ENCODE assay signal across 22 cellular contexts in the genomic region with DNA sequence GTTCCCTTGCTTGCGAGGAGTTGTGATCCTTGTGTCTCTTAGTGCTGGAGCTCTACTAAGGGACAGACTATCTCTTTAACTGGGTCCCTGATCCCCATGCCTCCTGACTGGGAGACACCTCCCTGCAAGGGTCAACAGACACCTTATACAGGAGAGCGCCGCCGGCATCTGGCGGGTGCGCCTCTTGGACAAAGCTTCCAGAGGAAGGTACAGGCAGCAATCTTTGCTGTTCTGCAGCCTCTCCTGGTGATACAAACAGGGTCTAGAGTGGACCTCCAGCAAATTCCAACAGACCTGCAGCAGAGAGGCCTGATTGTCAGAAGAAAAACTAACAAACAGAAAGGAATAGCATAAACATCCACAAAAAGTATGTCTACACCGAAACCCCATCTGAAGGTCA.
"Had no signal": no experiment of that assay in that cellular context is flagged by ENCODE, and none has a peak within 500 bp of the region (broad histone marks: within the 10 kb centered on the region; RNA-seq: fewer than 3 reads in every experiment).

No MANE protein-coding gene starts in this region.

- DNase-seq: stimulated activated CD4-positive, alpha-beta T cell treated with anti-CD3 and anti-CD28 coated beads, Interleukin-2, amount 100 ng/mL, for 48 hours; stimulated activated CD4-positive, alpha-beta T cell treated with anti-CD3 and anti-CD28 coated beads, Interleukin-4, amount 100 ng/mL, for 1 hour; stimulated activated CD4-positive, alpha-beta T cell treated with anti-CD3 and anti-CD28 coated beads, Interleukin-4, amount 100 ng/mL, for 24 hours; stimulated activated CD4-positive, alpha-beta T cell treated with anti-CD3 and anti-CD28 coated beads, Interleukin-4, amount 100 ng/mL, for 4 hours; stimulated activated CD8-positive, alpha-beta memory T cell treated with anti-CD3 and anti-CD28 coated beads, Interleukin-4, amount 100 ng/mL, for 48 hours; stimulated activated naive B cell treated with anti-CD40 and anti-IgM and Interleukin-4, amounts not matched to agents 10 μg/mL and 1 μg/mL and 100 μg/mL, for 72 hours; stimulated activated naive CD4-positive, alpha-beta T cell; stimulated activated naive CD4-positive, alpha-beta T cell treated with Interleukin-2 at 50 U/mL for 16 hours; stimulated activated naive CD8-positive, alpha-beta T cell treated with anti-CD3 and anti-CD28 coated beads, Interleukin-15, amount 100 ng/mL, for 72 hours; stimulated activated naive CD8-positive, alpha-beta T cell treated with anti-CD3 and anti-CD28 coated beads, Interleukin-15, Interleukin-2, amounts not matched to agents 100 U/mL and 50 U/mL, for 24 hours; stomach; substantia nigra; testis; thyroid gland; tibial artery; transverse colon; trophoblast cell; upper lobe of left lung; upper lobe of right lung; uterus had no signal

- ATAC-seq: stimulated activated effector memory CD8-positive, alpha-beta T cell treated with anti-CD3 and anti-CD28 coated beads, Interleukin-12 subunit alpha, Interleukin-12 subunit beta, amount 100 ng/mL, for 72 hours; stimulated activated memory B cell treated with anti-CD40 and anti-IgM and Interleukin-4, amounts not matched to agents 10 μg/mL and 1 μg/mL and 100 μg/mL, for 72 hours; stimulated activated naive B cell treated with anti-CD40 and anti-IgM and Interleukin-4, amounts not matched to agents 10 μg/mL and 1 μg/mL and 100 μg/mL, for 72 hours; stimulated activated naive CD8-positive, alpha-beta T cell treated with anti-CD3 and anti-CD28 coated beads, Interleukin-15, amount 100 ng/mL, for 72 hours; stimulated activated naive CD8-positive, alpha-beta T cell treated with anti-CD3 and anti-CD28 coated beads, Interleukin-15, Interleukin-2, amounts not matched to agents 100 U/mL and 50 U/mL, for 24 hours; upper lobe of right lung had no signal
